23 cellular contexts compared by ENCODE assay signal in genomic region chr3:127997961-127998360, GRCh38. TPM values are rescaled to one million over a fixed set of nuclear protein-coding genes. Genes with fewer than 3 reads are reported as not detected.
DNase-seq lines count a peak whose midpoint lies in the region; ATAC-seq and TF ChIP-seq lines count a peak whose summit lies in the region.
"Had no signal": no experiment of that assay in that cellular context is flagged by ENCODE, and none has a peak within 500 bp of the region (broad histone marks: within the 10 kb centered on the region; RNA-seq: fewer than 3 reads in every experiment).

No MANE protein-coding gene starts in this region.

- intact Hi-C loops in posterior vena cava (cut with DNase I): no loop called here
- intact Hi-C loops in left ventricle myocardium superior (cut with micrococcal nuclease): no loop called here

- no peak overlapping the region for H2BK12ac ChIP-seq in H9 (ENCODE audit: insufficient read length, low read depth, low read length)

- no peak overlapping the region for H2AK5ac ChIP-seq in H9 (ENCODE audit: insufficient read length, low read length)

- no peak overlapping the region for H3K23ac ChIP-seq in H9 (ENCODE audit: insufficient read length, low read depth, low read length)

- DNase-seq in H9 (no peak), NCI-H1694 (lab: John Stamatoyannopoulos, UW) (peak; percentile 11), WTC11 (ENCODE audit: low spot score) (no peak), posterior vena cava (ENCODE audit: low spot score) (peak; percentile 53), left ventricle myocardium superior (no peak), Ammon's horn (ENCODE audit: low spot score) (no peak)
- no peak for DNase-seq in activated naive CD8-positive, alpha-beta T cell treated with anti-CD3 and anti-CD28 coated beads for 36 hours
- DNase-seq: DMS79; head of caudate nucleus; left cardiac atrium; naive thymus-derived CD4-positive, alpha-beta T cell; NCI-H1436 treated with DMSO at 0.1 percent for 48 hours; NCI-H226; sigmoid colon; uterus had no signal

- H3K4me3 Mint-ChIP-seq in H9: no peak overlapping the region
- H3K4me3 Mint-ChIP-seq in WTC11: no peak overlapping the region
- H3K4me3 Mint-ChIP-seq in activated naive CD8-positive, alpha-beta T cell treated with anti-CD3 and anti-CD28 coated beads for 36 hours: no peak overlapping the region
- H3K4me3 Mint-ChIP-seq: activated naive CD8-positive, alpha-beta T cell; activated T-helper 17 cell treated with anti-CD3 and anti-CD28 coated beads, Interleukin-2, amount 50 U/mL, for 72 hours; CD14-positive monocyte; central memory CD8-positive, alpha-beta T cell; IgD-negative memory B cell; naive thymus-derived CD4-positive, alpha-beta T cell; T-helper 2 cell treated with Interferon-gamma antibody and Interleukin-4, amounts not matched to agents 5 μg/mL and 100 μg/mL, for 36 hours had no signal

- H3K9me3 ChIP-seq in H9 (ENCODE audit: control insufficient read depth, low read depth, low read length): no peaks in the 10 kb centered on the region
- H3K9me3 ChIP-seq: sigmoid colon, uterus had no signal

- no peaks in the 10 kb centered on the region for H3K27me3 ChIP-seq in H9 (ENCODE audit: insufficient read depth, low read length)
- H3K27me3 ChIP-seq: sigmoid colon, uterus had no signal

- no peak overlapping the region for H4K91ac ChIP-seq in H9 (ENCODE audit: insufficient read length, low read depth, low read length)

- H3K4me1 ChIP-seq in H9 (ENCODE audit: insufficient read depth, low read length): no peaks in the 10 kb centered on the region
- H3K4me1 ChIP-seq: sigmoid colon, uterus had no signal

- no peaks in the 10 kb centered on the region for H3K23me2 ChIP-seq in H9 (ENCODE audit: insufficient read length, low read depth, low read length, poor library complexity, severe bottlenecking)

- H3K27ac Mint-ChIP-seq in H9 (no peak overlapping the region), WTC11 (no peak overlapping the region)
- no peak overlapping the region for H3K27ac Mint-ChIP-seq in activated naive CD8-positive, alpha-beta T cell treated with anti-CD3 and anti-CD28 coated beads for 36 hours
- H3K27ac Mint-ChIP-seq: activated naive CD8-positive, alpha-beta T cell; activated T-helper 17 cell treated with anti-CD3 and anti-CD28 coated beads, Interleukin-2, amount 50 U/mL, for 72 hours; IgD-negative memory B cell; naive thymus-derived CD4-positive, alpha-beta T cell; T-helper 2 cell treated with Interferon-gamma antibody and Interleukin-4, amounts not matched to agents 5 μg/mL and 100 μg/mL, for 36 hours had no signal

- peaks cover 57% of the 10 kb centered on the region for H3K27me3 Mint-ChIP-seq in H9 (ENCODE audit: low read depth)
- peaks cover 17% of the 10 kb centered on the region for H3K27me3 Mint-ChIP-seq in WTC11 (ENCODE audit: low read depth)
- no peaks in the 10 kb centered on the region for H3K27me3 Mint-ChIP-seq in activated naive CD8-positive, alpha-beta T cell treated with anti-CD3 and anti-CD28 coated beads for 36 hours
- H3K27me3 Mint-ChIP-seq: activated T-helper 17 cell treated with anti-CD3 and anti-CD28 coated beads, Interleukin-2, amount 50 U/mL, for 72 hours had no signal

- H3K4ac ChIP-seq in H9 (ENCODE audit: low read depth, low read length): no peak overlapping the region

- peaks cover 0 to 7% of the 10 kb centered on the region in 2 experiments; a peak in 2 of 5 replicates for H3K9me3 Mint-ChIP-seq in H9
- 0 out of 2 replicates have a peak, but pooled peaks cover 3% of the 10 kb centered on the region for H3K9me3 Mint-ChIP-seq in WTC11
- no peaks in the 10 kb centered on the region for H3K9me3 Mint-ChIP-seq in activated naive CD8-positive, alpha-beta T cell treated with anti-CD3 and anti-CD28 coated beads for 36 hours
- H3K9me3 Mint-ChIP-seq: activated T-helper 17 cell treated with anti-CD3 and anti-CD28 coated beads, Interleukin-2, amount 50 U/mL, for 72 hours; central memory CD8-positive, alpha-beta T cell; IgD-negative memory B cell; T-helper 2 cell treated with Interferon-gamma antibody and Interleukin-4, amounts not matched to agents 5 μg/mL and 100 μg/mL, for 36 hours had no signal

- TF ChIP-seq CTCF in H9 (conservative IDR thresholded peaks at IDR 0.05) (no peak), WTC11 (IDR thresholded peaks at IDR 0.05) (no peak)

- no peaks in the 10 kb centered on the region for H4K20me1 ChIP-seq in H9 (ENCODE audit: control insufficient read depth, insufficient read depth, insufficient read length)

- H2BK120ac ChIP-seq in H9 (ENCODE audit: low read depth, low read length, poor library complexity, severe bottlenecking): no peak overlapping the region

- H3K79me1 ChIP-seq in H9 (ENCODE audit: insufficient read depth, low read depth, low read length, poor library complexity, severe bottlenecking): no peaks in the 10 kb centered on the region

- H4K8ac ChIP-seq in H9 (replicated peaks; ENCODE audit: insufficient read length, low read depth, low read length): no peak overlapping the region

- no peak overlapping the region for H2BK15ac ChIP-seq in H9 (ENCODE audit: low read depth, low read length)

- H3K18ac ChIP-seq in H9 (ENCODE audit: insufficient read length, low read depth, low read length): no peak overlapping the region

- H3K79me2 ChIP-seq in H9 (ENCODE audit: insufficient read depth, low read length): no peaks in the 10 kb centered on the region

- peak overlapping the region; percentile 12 for H4K5ac ChIP-seq in H9 (ENCODE audit: insufficient read length, low read depth, low read length)

- no peak overlapping the region for H3K9ac ChIP-seq in H9 (ENCODE audit: extremely low read depth, insufficient read length, low read length)

- H2BK20ac ChIP-seq in H9 (ENCODE audit: low read depth, low read length, poor library complexity, severe bottlenecking): no peak overlapping the region

- no peak overlapping the region for H3K4me2 ChIP-seq in H9 (ENCODE audit: insufficient read depth, insufficient read length, low read length)

- peaks cover 6 to 9% of the 10 kb centered on the region in 2 experiments for H3K4me1 Mint-ChIP-seq in H9
- H3K4me1 Mint-ChIP-seq in WTC11: peaks cover 9% of the 10 kb centered on the region
- no peaks in the 10 kb centered on the region for H3K4me1 Mint-ChIP-seq in activated naive CD8-positive, alpha-beta T cell treated with anti-CD3 and anti-CD28 coated beads for 36 hours
- H3K4me1 Mint-ChIP-seq: activated T-helper 17 cell treated with anti-CD3 and anti-CD28 coated beads, Interleukin-2, amount 50 U/mL, for 72 hours; CD14-positive monocyte; central memory CD8-positive, alpha-beta T cell; naive thymus-derived CD4-positive, alpha-beta T cell had no signal

- H2BK5ac ChIP-seq in H9 (ENCODE audit: insufficient read length, low read length): no peak overlapping the region

- H3K36me3 Mint-ChIP-seq in H9 (ENCODE audit: insufficient read depth in 1 of 3, low read depth in 3 of 3) (no peaks in the 10 kb centered on the region; a peak in 1 of 7 replicates), WTC11 (no peaks in the 10 kb centered on the region)
- no peaks in the 10 kb centered on the region for H3K36me3 Mint-ChIP-seq in activated naive CD8-positive, alpha-beta T cell treated with anti-CD3 and anti-CD28 coated beads for 36 hours
- H3K36me3 Mint-ChIP-seq: activated naive CD8-positive, alpha-beta T cell; CD14-positive monocyte; IgD-negative memory B cell had no signal

- H3K14ac ChIP-seq in H9 (ENCODE audit: insufficient read depth, low read length): no peak overlapping the region; the same call in 1 of the 2 replicates

- H2AFZ ChIP-seq in H9 (ENCODE audit: low read length): no peak overlapping the region

- no peak overlapping the region for H3T11ph ChIP-seq in H9 (ENCODE audit: low read length)

- POLR2A ChIA-PET in WTC11 (lab: Charles Lee): no interaction called here

- no CpG with 5 or more reads among the region's 5 CpGs for WGBS in H9 (ENCODE audit: extremely low coverage, insufficient read length, low lambda C conversion rate)

- ATAC-seq in WTC11 (no peak), HG03469 (IDR thresholded peaks at IDR 0.05; ENCODE audit: unreplicated experiment) (no peak), left ventricle myocardium superior (no peak)
- ATAC-seq: activated T-helper 17 cell treated with anti-CD3 and anti-CD28 coated beads, Interleukin-2, amount 50 U/mL, for 72 hours; left cardiac atrium; naive thymus-derived CD4-positive, alpha-beta T cell had no signal

- no peak overlapping the region for H3K56ac ChIP-seq in H9 (ENCODE audit: insufficient read length, low read depth, low read length)

- CTCF ChIA-PET in WTC11 (lab: Charles Lee): interaction anchor here (1.2 kb wide), 1 partner anchor 423 kb away, joined by 3 read pairs; no protein-coding TSS in a partner anchor

- no peak overlapping the region for H3K27ac ChIP-seq in H9 (ENCODE audit: insufficient read length, low read depth, low read length)
- H3K27ac ChIP-seq: HL-60, sigmoid colon, uterus had no signal

TF ChIP-seq in WTC11, 78 proteins besides CTCF, POLR2A, EP300 and RAD21 (continues in another document):
- TF ChIP-seq GABPB1 (CRISPR knock-in tag; IDR thresholded peaks at IDR 0.05): peak; percentile 54; the same call in 1 of the 2 replicates

RNA-seq across cellular contexts. Expression of gene SEC61A1, which starts 54.3 kb away (rescaled TPM):
- total RNA-seq in H9 (2021) (138 and 146 TPM in 2 replicates), WTC11 (2021) (119 to 152 TPM (median 120 TPM) in 3 replicates), posterior vena cava (100 to 1,000 TPM; 188 to 199 TPM), left ventricle myocardium superior (63.4 TPM)
- 100 to 1,000 TPM; 149 to 155 TPM for total RNA-seq in activated naive CD8-positive, alpha-beta T cell treated with anti-CD3 and anti-CD28 coated beads for 36 hours

Comparison
In these comparisons a context has a peak if more than half of its experiments do, and no peak if none do; other contexts are left out.
1. DNase-seq: peak in NCI-H1694 (single experiment) and posterior vena cava (single experiment); none in H9 (single experiment), WTC11 (single experiment), activated naive CD8-positive, alpha-beta T cell treated with anti-CD3 and anti-CD28 coated beads for 36 hours (single experiment), left ventricle myocardium superior (single experiment) and Ammon's horn (single experiment).